ENCODE assay signal across 1 cellular context in the genomic region with DNA sequence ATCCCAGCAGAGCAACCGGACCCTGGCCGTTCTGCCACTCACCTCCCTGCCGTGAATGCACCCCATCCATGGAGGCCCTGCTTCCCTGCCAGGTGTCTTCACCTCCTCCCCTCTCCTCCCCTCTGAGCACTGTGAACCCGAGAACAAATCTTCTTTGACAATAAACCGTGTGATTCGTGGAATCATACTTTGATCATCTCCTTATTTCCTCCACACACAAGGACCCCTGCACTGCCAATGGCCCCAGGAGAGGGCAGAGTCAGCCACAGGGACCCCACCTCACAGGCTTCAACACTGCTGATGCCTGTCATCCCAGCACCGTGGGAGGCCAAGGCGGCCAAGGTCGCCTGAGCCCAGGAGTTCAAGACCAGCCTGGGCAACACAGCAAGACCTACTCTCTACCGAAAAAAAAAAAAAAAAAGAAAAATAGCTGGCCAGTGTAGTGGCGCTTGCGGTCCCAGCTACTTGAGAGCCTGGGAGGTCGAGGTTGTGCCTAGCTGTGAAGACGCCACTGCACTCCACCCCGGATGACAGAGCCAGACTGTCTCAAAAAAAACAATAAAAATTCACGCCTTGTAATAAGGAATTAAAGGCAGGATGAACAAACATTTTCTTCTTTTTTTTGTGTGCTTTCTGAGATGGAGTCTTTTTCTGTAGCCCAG.
TF ChIP-seq lines count a peak whose summit lies in the region.

No MANE protein-coding gene starts in this region.

TF ChIP-seq in GM12878, 131 proteins besides CTCF, POLR2A, EP300 and RAD21:
- TF ChIP-seq, protein P1, sequence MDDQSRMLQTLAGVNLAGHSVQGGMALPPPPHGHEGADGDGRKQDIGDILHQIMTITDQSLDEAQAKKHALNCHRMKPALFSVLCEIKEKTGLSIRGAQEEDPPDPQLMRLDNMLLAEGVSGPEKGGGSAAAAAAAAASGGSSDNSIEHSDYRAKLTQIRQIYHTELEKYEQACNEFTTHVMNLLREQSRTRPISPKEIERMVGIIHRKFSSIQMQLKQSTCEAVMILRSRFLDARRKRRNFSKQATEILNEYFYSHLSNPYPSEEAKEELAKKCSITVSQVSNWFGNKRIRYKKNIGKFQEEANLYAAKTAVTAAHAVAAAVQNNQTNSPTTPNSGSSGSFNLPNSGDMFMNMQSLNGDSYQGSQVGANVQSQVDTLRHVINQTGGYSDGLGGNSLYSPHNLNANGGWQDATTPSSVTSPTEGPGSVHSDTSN (IDR thresholded peaks at IDR 0.05; ENCODE audit: insufficient replicate concordance, low read depth, low read length), result no peak
- TF ChIP-seq NFIC (IDR thresholded peaks at IDR 0.05; ENCODE audit: low read depth, low read length) (no peak), POU2F2 (IDR thresholded peaks at IDR 0.05; ENCODE audit: borderline replicate concordance, low read depth, low read length) (no peak), MTA2 (IDR thresholded peaks at IDR 0.05; ENCODE audit: low read depth) (no peak), KLF5 (IDR thresholded peaks at IDR 0.05; ENCODE audit: partially characterized antibody) (no peak), ZNF622 (IDR thresholded peaks at IDR 0.05) (no peak), TARDBP (IDR thresholded peaks at IDR 0.05; ENCODE audit: borderline replicate concordance) (no peak), EZH2 (IDR thresholded peaks at IDR 0.05; ENCODE audit: borderline replicate concordance, control insufficient read depth, low read depth, low read length) (no peak), CBX3 (IDR thresholded peaks at IDR 0.05; ENCODE audit: borderline replicate concordance, low read depth) (no peak), ZNF217 (IDR thresholded peaks at IDR 0.05) (no peak), CREM (IDR thresholded peaks at IDR 0.05; ENCODE audit: low read depth) (no peak), CHD2 (IDR thresholded peaks at IDR 0.05; ENCODE audit: borderline replicate concordance, low read depth, low read length) (no peak)
- TF ChIP-seq, protein P2, sequence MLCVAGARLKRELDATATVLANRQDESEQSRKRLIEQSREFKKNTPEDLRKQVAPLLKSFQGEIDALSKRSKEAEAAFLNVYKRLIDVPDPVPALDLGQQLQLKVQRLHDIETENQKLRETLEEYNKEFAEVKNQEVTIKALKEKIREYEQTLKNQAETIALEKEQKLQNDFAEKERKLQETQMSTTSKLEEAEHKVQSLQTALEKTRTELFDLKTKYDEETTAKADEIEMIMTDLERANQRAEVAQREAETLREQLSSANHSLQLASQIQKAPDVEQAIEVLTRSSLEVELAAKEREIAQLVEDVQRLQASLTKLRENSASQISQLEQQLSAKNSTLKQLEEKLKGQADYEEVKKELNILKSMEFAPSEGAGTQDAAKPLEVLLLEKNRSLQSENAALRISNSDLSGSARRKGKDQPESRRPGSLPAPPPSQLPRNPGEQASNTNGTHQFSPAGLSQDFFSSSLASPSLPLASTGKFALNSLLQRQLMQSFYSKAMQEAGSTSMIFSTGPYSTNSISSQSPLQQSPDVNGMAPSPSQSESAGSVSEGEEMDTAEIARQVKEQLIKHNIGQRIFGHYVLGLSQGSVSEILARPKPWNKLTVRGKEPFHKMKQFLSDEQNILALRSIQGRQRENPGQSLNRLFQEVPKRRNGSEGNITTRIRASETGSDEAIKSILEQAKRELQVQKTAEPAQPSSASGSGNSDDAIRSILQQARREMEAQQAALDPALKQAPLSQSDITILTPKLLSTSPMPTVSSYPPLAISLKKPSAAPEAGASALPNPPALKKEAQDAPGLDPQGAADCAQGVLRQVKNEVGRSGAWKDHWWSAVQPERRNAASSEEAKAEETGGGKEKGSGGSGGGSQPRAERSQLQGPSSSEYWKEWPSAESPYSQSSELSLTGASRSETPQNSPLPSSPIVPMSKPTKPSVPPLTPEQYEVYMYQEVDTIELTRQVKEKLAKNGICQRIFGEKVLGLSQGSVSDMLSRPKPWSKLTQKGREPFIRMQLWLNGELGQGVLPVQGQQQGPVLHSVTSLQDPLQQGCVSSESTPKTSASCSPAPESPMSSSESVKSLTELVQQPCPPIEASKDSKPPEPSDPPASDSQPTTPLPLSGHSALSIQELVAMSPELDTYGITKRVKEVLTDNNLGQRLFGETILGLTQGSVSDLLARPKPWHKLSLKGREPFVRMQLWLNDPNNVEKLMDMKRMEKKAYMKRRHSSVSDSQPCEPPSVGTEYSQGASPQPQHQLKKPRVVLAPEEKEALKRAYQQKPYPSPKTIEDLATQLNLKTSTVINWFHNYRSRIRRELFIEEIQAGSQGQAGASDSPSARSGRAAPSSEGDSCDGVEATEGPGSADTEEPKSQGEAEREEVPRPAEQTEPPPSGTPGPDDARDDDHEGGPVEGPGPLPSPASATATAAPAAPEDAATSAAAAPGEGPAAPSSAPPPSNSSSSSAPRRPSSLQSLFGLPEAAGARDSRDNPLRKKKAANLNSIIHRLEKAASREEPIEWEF (IDR thresholded peaks at IDR 0.05; ENCODE audit: insufficient replicate concordance, low read depth, low read length), result no peak
- TF ChIP-seq, protein P3, sequence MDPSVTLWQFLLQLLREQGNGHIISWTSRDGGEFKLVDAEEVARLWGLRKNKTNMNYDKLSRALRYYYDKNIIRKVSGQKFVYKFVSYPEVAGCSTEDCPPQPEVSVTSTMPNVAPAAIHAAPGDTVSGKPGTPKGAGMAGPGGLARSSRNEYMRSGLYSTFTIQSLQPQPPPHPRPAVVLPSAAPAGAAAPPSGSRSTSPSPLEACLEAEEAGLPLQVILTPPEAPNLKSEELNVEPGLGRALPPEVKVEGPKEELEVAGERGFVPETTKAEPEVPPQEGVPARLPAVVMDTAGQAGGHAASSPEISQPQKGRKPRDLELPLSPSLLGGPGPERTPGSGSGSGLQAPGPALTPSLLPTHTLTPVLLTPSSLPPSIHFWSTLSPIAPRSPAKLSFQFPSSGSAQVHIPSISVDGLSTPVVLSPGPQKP (IDR thresholded peaks at IDR 0.05; ENCODE audit: low read depth, low read length), result no peak
- TF ChIP-seq, protein P4, sequence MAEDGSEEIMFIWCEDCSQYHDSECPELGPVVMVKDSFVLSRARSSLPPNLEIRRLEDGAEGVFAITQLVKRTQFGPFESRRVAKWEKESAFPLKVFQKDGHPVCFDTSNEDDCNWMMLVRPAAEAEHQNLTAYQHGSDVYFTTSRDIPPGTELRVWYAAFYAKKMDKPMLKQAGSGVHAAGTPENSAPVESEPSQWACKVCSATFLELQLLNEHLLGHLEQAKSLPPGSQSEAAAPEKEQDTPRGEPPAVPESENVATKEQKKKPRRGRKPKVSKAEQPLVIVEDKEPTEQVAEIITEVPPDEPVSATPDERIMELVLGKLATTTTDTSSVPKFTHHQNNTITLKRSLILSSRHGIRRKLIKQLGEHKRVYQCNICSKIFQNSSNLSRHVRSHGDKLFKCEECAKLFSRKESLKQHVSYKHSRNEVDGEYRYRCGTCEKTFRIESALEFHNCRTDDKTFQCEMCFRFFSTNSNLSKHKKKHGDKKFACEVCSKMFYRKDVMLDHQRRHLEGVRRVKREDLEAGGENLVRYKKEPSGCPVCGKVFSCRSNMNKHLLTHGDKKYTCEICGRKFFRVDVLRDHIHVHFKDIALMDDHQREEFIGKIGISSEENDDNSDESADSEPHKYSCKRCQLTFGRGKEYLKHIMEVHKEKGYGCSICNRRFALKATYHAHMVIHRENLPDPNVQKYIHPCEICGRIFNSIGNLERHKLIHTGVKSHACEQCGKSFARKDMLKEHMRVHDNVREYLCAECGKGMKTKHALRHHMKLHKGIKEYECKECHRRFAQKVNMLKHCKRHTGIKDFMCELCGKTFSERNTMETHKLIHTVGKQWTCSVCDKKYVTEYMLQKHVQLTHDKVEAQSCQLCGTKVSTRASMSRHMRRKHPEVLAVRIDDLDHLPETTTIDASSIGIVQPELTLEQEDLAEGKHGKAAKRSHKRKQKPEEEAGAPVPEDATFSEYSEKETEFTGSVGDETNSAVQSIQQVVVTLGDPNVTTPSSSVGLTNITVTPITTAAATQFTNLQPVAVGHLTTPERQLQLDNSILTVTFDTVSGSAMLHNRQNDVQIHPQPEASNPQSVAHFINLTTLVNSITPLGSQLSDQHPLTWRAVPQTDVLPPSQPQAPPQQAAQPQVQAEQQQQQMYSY (CRISPR knock-in tag; IDR thresholded peaks at IDR 0.05), result no peak
- TF ChIP-seq, protein P5, sequence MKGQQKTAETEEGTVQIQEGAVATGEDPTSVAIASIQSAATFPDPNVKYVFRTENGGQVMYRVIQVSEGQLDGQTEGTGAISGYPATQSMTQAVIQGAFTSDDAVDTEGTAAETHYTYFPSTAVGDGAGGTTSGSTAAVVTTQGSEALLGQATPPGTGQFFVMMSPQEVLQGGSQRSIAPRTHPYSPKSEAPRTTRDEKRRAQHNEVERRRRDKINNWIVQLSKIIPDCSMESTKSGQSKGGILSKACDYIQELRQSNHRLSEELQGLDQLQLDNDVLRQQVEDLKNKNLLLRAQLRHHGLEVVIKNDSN (IDR thresholded peaks at IDR 0.05; ENCODE audit: borderline replicate concordance, extremely low read length, insufficient read depth, low read depth, low read length), result no peak
- TF ChIP-seq, protein P6, sequence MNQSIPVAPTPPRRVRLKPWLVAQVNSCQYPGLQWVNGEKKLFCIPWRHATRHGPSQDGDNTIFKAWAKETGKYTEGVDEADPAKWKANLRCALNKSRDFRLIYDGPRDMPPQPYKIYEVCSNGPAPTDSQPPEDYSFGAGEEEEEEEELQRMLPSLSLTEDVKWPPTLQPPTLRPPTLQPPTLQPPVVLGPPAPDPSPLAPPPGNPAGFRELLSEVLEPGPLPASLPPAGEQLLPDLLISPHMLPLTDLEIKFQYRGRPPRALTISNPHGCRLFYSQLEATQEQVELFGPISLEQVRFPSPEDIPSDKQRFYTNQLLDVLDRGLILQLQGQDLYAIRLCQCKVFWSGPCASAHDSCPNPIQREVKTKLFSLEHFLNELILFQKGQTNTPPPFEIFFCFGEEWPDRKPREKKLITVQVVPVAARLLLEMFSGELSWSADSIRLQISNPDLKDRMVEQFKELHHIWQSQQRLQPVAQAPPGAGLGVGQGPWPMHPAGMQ (IDR thresholded peaks at IDR 0.05; ENCODE audit: borderline replicate concordance), result no peak
